Comparison of ENCODE assay signal across 18 cellular contexts in genomic region chr7:38323156-38323555, GRCh38.
DNase-seq lines count a peak whose midpoint lies in the region; ATAC-seq and TF ChIP-seq lines count a peak whose summit lies in the region.
"Had no signal": no experiment of that assay in that cellular context is flagged by ENCODE, and none has a peak within 500 bp of the region (broad histone marks: within the 10 kb centered on the region; RNA-seq: fewer than 3 reads in every experiment).

No MANE protein-coding gene starts in this region.

- H3K4me3 Mint-ChIP-seq in central memory CD8-positive, alpha-beta T cell = no peak overlapping the region
- no peak overlapping the region for H3K4me3 Mint-ChIP-seq in activated CD8-positive, alpha-beta memory T cell treated with anti-CD3 and anti-CD28 coated beads, Interleukin-2, amount 10 ng/mL, durations not matched to agents 7 days and 5 days
- H3K4me3 Mint-ChIP-seq: GM23338, IgD-negative memory B cell had no signal

- H3K36me3 Mint-ChIP-seq in central memory CD8-positive, alpha-beta T cell (ENCODE audit: insufficient read depth) = peaks cover 10% of the 10 kb centered on the region
- H3K36me3 Mint-ChIP-seq in activated CD8-positive, alpha-beta memory T cell treated with anti-CD3 and anti-CD28 coated beads, Interleukin-2, amount 10 ng/mL, durations not matched to agents 7 days and 5 days = no peaks in the 10 kb centered on the region
- H3K36me3 Mint-ChIP-seq: CD4-positive, alpha-beta memory T cell; IgD-negative memory B cell had no signal

- TF ChIP-seq CTCF in foreskin fibroblast (IDR thresholded peaks at IDR 0.05; ENCODE audit: low read depth, low read length) = no peak

- no peaks in the 10 kb centered on the region for H3K9me3 Mint-ChIP-seq in central memory CD8-positive, alpha-beta T cell
- H3K9me3 Mint-ChIP-seq in activated CD8-positive, alpha-beta memory T cell treated with anti-CD3 and anti-CD28 coated beads, Interleukin-2, amount 10 ng/mL, durations not matched to agents 7 days and 5 days (ENCODE audit: low read depth) = no peaks in the 10 kb centered on the region
- H3K9me3 Mint-ChIP-seq: CD4-positive, alpha-beta memory T cell; GM23338; IgD-negative memory B cell had no signal

- no peak for ATAC-seq in central memory CD8-positive, alpha-beta T cell (replicated peaks; ENCODE audit: extremely low read depth, poor library complexity, severe bottlenecking)
- no peak for ATAC-seq in activated CD8-positive, alpha-beta memory T cell treated with anti-CD3 and anti-CD28 coated beads, Interleukin-2, amount 10 ng/mL, durations not matched to agents 7 days and 5 days
- ATAC-seq in HG03342 (IDR thresholded peaks at IDR 0.05; ENCODE audit: unreplicated experiment) = no peak
- ATAC-seq: GM23338 had no signal

- no peaks in the 10 kb centered on the region for H3K27me3 Mint-ChIP-seq in central memory CD8-positive, alpha-beta T cell
- H3K27me3 Mint-ChIP-seq in activated CD8-positive, alpha-beta memory T cell treated with anti-CD3 and anti-CD28 coated beads, Interleukin-2, amount 10 ng/mL, durations not matched to agents 7 days and 5 days = no peaks in the 10 kb centered on the region
- H3K27me3 Mint-ChIP-seq: CD4-positive, alpha-beta memory T cell had no signal

- H3K27ac Mint-ChIP-seq in central memory CD8-positive, alpha-beta T cell (ENCODE audit: low read depth) = peak overlapping the region; percentile 47
- no peak overlapping the region for H3K27ac Mint-ChIP-seq in activated CD8-positive, alpha-beta memory T cell treated with anti-CD3 and anti-CD28 coated beads, Interleukin-2, amount 10 ng/mL, durations not matched to agents 7 days and 5 days
- H3K27ac Mint-ChIP-seq: GM23338 had no signal

- H3K4me1 Mint-ChIP-seq in central memory CD8-positive, alpha-beta T cell = peaks cover 33% of the 10 kb centered on the region
- peaks cover 57% of the 10 kb centered on the region for H3K4me1 Mint-ChIP-seq in activated CD8-positive, alpha-beta memory T cell treated with anti-CD3 and anti-CD28 coated beads, Interleukin-2, amount 10 ng/mL, durations not matched to agents 7 days and 5 days

- no peak overlapping the region for H3K4me3 ChIP-seq in foreskin fibroblast (ENCODE audit: low read depth in 1 of 2, low read length in 2 of 2)
- H3K4me3 ChIP-seq: GM23338 had no signal

- CTCF ChIA-PET in activated CD8-positive, alpha-beta memory T cell treated with anti-CD3 and anti-CD28 coated beads, Interleukin-2, amount 10 ng/mL, durations not matched to agents 7 days and 5 days (lab: Charles Lee) = interaction anchor here (3.0 to 6.6 kb wide), 2 partner anchors 13 to 106 kb away, joined by 12 to 55 read pairs; no protein-coding TSS in a partner anchor

- DNase-seq in EH (ENCODE audit: low read depth) = peak; percentile 11
- DNase-seq in central memory CD8-positive, alpha-beta T cell (ENCODE audit: low spot score in 2 of 2) = no peak
- DNase-seq in foreskin fibroblast = peak; percentile 7 to 44
- peak; percentile 22 for DNase-seq in stromal cell of bone marrow (ENCODE audit: low read depth)
- no peak for DNase-seq in activated CD8-positive, alpha-beta memory T cell treated with anti-CD3 and anti-CD28 coated beads, Interleukin-2, amount 10 ng/mL, durations not matched to agents 7 days and 5 days
- DNase-seq in stimulated activated CD4-positive, alpha-beta T cell treated with anti-CD3 and anti-CD28 coated beads, Interleukin-15, amount 100 ng/mL, for 24 hours = no peak
- no peak for DNase-seq in HK-2 (ENCODE audit: unreplicated experiment)
- DNase-seq: ACHN; BE2C; CD4-positive, alpha-beta memory T cell; COR-L47; DMS153; DMS79 treated with DMSO at 0.1 percent for 48 hours; GDM1; H7 had no signal

Comparison
In these comparisons a context has a peak if more than half of its experiments do, and no peak if none do; other contexts are left out.
1. DNase-seq: peak in EH (single experiment), foreskin fibroblast (2 of 2) and stromal cell of bone marrow (single experiment); none in central memory CD8-positive, alpha-beta T cell (0 of 2), activated CD8-positive, alpha-beta memory T cell treated with anti-CD3 and anti-CD28 coated beads, Interleukin-2, amount 10 ng/mL, durations not matched to agents 7 days and 5 days (single experiment), stimulated activated CD4-positive, alpha-beta T cell treated with anti-CD3 and anti-CD28 coated beads, Interleukin-15, amount 100 ng/mL, for 24 hours (single experiment) and HK-2 (single experiment).